32 cellular contexts compared by ENCODE assay signal in the genomic region with DNA sequence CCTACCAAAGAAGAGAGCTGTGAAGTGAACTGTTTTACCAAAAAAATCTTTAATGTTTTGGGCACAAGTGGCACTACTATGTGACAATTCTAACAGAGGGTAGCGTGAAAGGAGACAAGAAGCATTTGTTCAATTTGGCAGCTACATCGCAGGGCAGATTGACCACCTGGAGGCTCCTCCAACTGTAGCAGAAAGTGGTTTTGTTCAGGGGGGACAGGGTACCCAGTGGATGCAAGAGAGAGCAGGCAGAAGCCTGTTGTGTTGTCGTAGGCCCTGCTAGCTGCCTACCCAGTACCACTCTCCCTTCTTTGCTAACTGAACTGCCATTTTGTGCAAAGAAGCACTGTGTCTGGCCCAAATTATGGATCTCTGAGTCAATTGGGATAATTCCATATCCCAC. TPM values are rescaled to one million over a fixed set of nuclear protein-coding genes. Genes with fewer than 3 reads are reported as not detected.
"Had no signal": no experiment of that assay in that cellular context is flagged by ENCODE, and none has a peak within 500 bp of the region (broad histone marks: within the 10 kb centered on the region; RNA-seq: fewer than 3 reads in every experiment).

No MANE protein-coding gene starts in this region.

- H3K9me3 ChIP-seq: neutrophil, ovary, psoas muscle, right lobe of liver, sigmoid colon, suprapubic skin, testis, tibial artery, transverse colon, upper lobe of right lung, uterus had no signal

- H3K79me2 ChIP-seq: parathyroid adenoma had no signal

- H3K27ac ChIP-seq: neutrophil, ovary, parathyroid adenoma, psoas muscle, right lobe of liver, sigmoid colon, suprapubic skin, testis, tibial artery, transverse colon, upper lobe of right lung, uterus had no signal

- H3K9ac ChIP-seq: parathyroid adenoma had no signal

- H3K9me3 Mint-ChIP-seq: natural killer cell treated with Interleukin-12 subunit alpha and Interleukin-12 subunit beta and Interleukin-15 and Interleukin-18, amount 100 ng/mL, for 72 hours; nephron progenitor cell; stimulated activated memory B cell treated with anti-CD40 and anti-IgM and Interleukin-4, amounts not matched to agents 10 μg/mL and 1 μg/mL and 100 μg/mL, for 72 hours; type B pancreatic cell had no signal

- H3K4me3 Mint-ChIP-seq: naive thymus-derived CD8-positive, alpha-beta T cell; natural killer cell treated with Interleukin-12 subunit alpha and Interleukin-12 subunit beta and Interleukin-15 and Interleukin-18, amount 100 ng/mL, for 72 hours; nephron progenitor cell; neural crest cell; stimulated activated memory B cell treated with anti-CD40 and anti-IgM and Interleukin-4, amounts not matched to agents 10 μg/mL and 1 μg/mL and 100 μg/mL, for 72 hours; stimulated activated naive CD8-positive, alpha-beta T cell treated with anti-CD3 and anti-CD28 coated beads, Interleukin-15, amount 100 ng/mL, for 72 hours; type B pancreatic cell had no signal

- FAIRE-seq: small intestine had no signal

- H3K27me3 ChIP-seq: ovary, right lobe of liver, sigmoid colon, suprapubic skin, testis, transverse colon, upper lobe of right lung, uterus had no signal

- H2AFZ ChIP-seq: parathyroid adenoma had no signal

- DNase-seq: naive thymus-derived CD8-positive, alpha-beta T cell; nephron progenitor cell; nucleus accumbens; ovary; posterior cingulate gyrus; psoas muscle; right cardiac atrium; right lobe of liver; sigmoid colon; small intestine; stimulated activated CD4-positive, alpha-beta T cell treated with anti-CD3 and anti-CD28 coated beads, Interleukin-15, amount 100 ng/mL, for 24 hours; stimulated activated CD4-positive, alpha-beta T cell treated with anti-CD3 and anti-CD28 coated beads, Interleukin-2, amount 100 ng/mL, for 24 hours; stimulated activated CD4-positive, alpha-beta T cell treated with anti-CD3 and anti-CD28 coated beads, Interleukin-2, amount 100 ng/mL, for 48 hours; stimulated activated CD4-positive, alpha-beta T cell treated with anti-CD3 and anti-CD28 coated beads, Interleukin-4, amount 100 ng/mL, for 24 hours; stimulated activated CD8-positive, alpha-beta memory T cell treated with anti-CD3 and anti-CD28 coated beads, Interleukin-4, amount 100 ng/mL, for 48 hours; stimulated activated naive CD4-positive, alpha-beta T cell; stimulated activated naive CD8-positive, alpha-beta T cell treated with anti-CD3 and anti-CD28 coated beads, Interleukin-15, amount 100 ng/mL, for 72 hours; stimulated activated naive CD8-positive, alpha-beta T cell treated with anti-CD3 and anti-CD28 coated beads, Interleukin-15, Interleukin-2, amounts not matched to agents 100 U/mL and 50 U/mL, for 24 hours; substantia nigra; testis; tibial artery; transverse colon; upper lobe of right lung; uterus had no signal

- H3K36me3 ChIP-seq: neutrophil, ovary, sigmoid colon, suprapubic skin, tibial artery, transverse colon, upper lobe of right lung, uterus had no signal

- H3K27ac Mint-ChIP-seq: naive thymus-derived CD8-positive, alpha-beta T cell; natural killer cell treated with Interleukin-12 subunit alpha and Interleukin-12 subunit beta and Interleukin-15 and Interleukin-18, amount 100 ng/mL, for 72 hours; nephron progenitor cell; progenitor cell of endocrine pancreas; stimulated activated memory B cell treated with anti-CD40 and anti-IgM and Interleukin-4, amounts not matched to agents 10 μg/mL and 1 μg/mL and 100 μg/mL, for 72 hours; type B pancreatic cell had no signal

- ATAC-seq: naive thymus-derived CD8-positive, alpha-beta T cell; natural killer cell treated with Interleukin-12 subunit alpha and Interleukin-12 subunit beta and Interleukin-15 and Interleukin-18, amount 100 ng/mL, for 72 hours; psoas muscle; right cardiac atrium; right lobe of liver; stimulated activated memory B cell treated with anti-CD40 and anti-IgM and Interleukin-4, amounts not matched to agents 10 μg/mL and 1 μg/mL and 100 μg/mL, for 72 hours; stimulated activated naive CD8-positive, alpha-beta T cell treated with anti-CD3 and anti-CD28 coated beads, Interleukin-15, amount 100 ng/mL, for 72 hours; stimulated activated naive CD8-positive, alpha-beta T cell treated with anti-CD3 and anti-CD28 coated beads, Interleukin-15, Interleukin-2, amounts not matched to agents 100 U/mL and 50 U/mL, for 24 hours; upper lobe of right lung had no signal

- H3K4me1 ChIP-seq: psoas muscle, right lobe of liver, sigmoid colon, suprapubic skin, tibial artery, upper lobe of right lung, uterus had no signal

- H3K4me3 ChIP-seq: ovary, psoas muscle, right lobe of liver, sigmoid colon, suprapubic skin, testis, tibial artery, transverse colon, upper lobe of right lung, uterus had no signal

- H3K36me3 Mint-ChIP-seq: naive thymus-derived CD8-positive, alpha-beta T cell; natural killer cell treated with Interleukin-12 subunit alpha and Interleukin-12 subunit beta and Interleukin-15 and Interleukin-18, amount 100 ng/mL, for 72 hours; stimulated activated memory B cell treated with anti-CD40 and anti-IgM and Interleukin-4, amounts not matched to agents 10 μg/mL and 1 μg/mL and 100 μg/mL, for 72 hours; type B pancreatic cell had no signal

- H3K4me1 Mint-ChIP-seq: naive thymus-derived CD8-positive, alpha-beta T cell; nephron progenitor cell; neural crest cell; stimulated activated memory B cell treated with anti-CD40 and anti-IgM and Interleukin-4, amounts not matched to agents 10 μg/mL and 1 μg/mL and 100 μg/mL, for 72 hours; stimulated activated naive CD8-positive, alpha-beta T cell treated with anti-CD3 and anti-CD28 coated beads, Interleukin-15, amount 100 ng/mL, for 72 hours had no signal

RNA-seq across cellular contexts. Expression of a gene that starts 54.8 kb away (rescaled TPM):
- total RNA-seq: naive thymus-derived CD8-positive, alpha-beta T cell; natural killer cell treated with Interleukin-12 subunit alpha and Interleukin-12 subunit beta and Interleukin-15 and Interleukin-18, amount 100 ng/mL, for 72 hours; right lobe of liver had no signal
- polyA plus RNA-seq: naive thymus-derived CD8-positive, alpha-beta T cell had no signal
